Comparison of ENCODE assay signal across 8 cellular contexts in genomic region chr17:59154335-59154720, GRCh38. TPM values are rescaled to one million over a fixed set of nuclear protein-coding genes. Genes with fewer than 3 reads are reported as not detected.
DNase-seq lines count a peak whose midpoint lies in the region; ATAC-seq lines count a peak whose summit lies in the region.

No MANE protein-coding gene starts in this region.

- H3K4me1 ChIP-seq in iPS-15b (ENCODE audit: control insufficient read depth, insufficient read depth, low read length), result peaks cover 14% of the 10 kb centered on the region
- H3K4me1 ChIP-seq in skeletal muscle satellite cell (ENCODE audit: control insufficient read depth, insufficient read depth, low read length), result peaks cover 54% of the 10 kb centered on the region

- POLR2A ChIA-PET in activated naive CD8-positive, alpha-beta T cell treated with anti-CD3 and anti-CD28 coated beads, Interleukin-2, amount 10 ng/mL, durations not matched to agents 7 days and 5 days (lab: Charles Lee), result interaction anchor here (0.6 to 1.7 kb wide), 7 partner anchors 8 to 635 kb away, joined by 3 to 9 read pairs (median 5); partner anchors contain the start of genes CLTC and TRIM37

- no peak for ATAC-seq in activated naive CD8-positive, alpha-beta T cell treated with anti-CD3 and anti-CD28 coated beads, Interleukin-2, amount 10 ng/mL, durations not matched to agents 7 days and 5 days (ENCODE audit: low read depth)
- ATAC-seq in activated T-helper 17 cell treated with anti-CD3 and anti-CD28 coated beads, Interleukin-2, amount 50 U/mL, for 72 hours (replicated peaks), result no peak
- no peak for ATAC-seq in GM21529 (IDR thresholded peaks at IDR 0.05; ENCODE audit: unreplicated experiment)

- no peaks in the 10 kb centered on the region for H3K27me3 Mint-ChIP-seq in activated naive CD8-positive, alpha-beta T cell treated with anti-CD3 and anti-CD28 coated beads, Interleukin-2, amount 10 ng/mL, durations not matched to agents 7 days and 5 days
- no peaks in the 10 kb centered on the region for H3K27me3 Mint-ChIP-seq in activated T-helper 17 cell treated with anti-CD3 and anti-CD28 coated beads, Interleukin-2, amount 50 U/mL, for 72 hours

- H3K27ac Mint-ChIP-seq in activated naive CD8-positive, alpha-beta T cell treated with anti-CD3 and anti-CD28 coated beads, Interleukin-2, amount 10 ng/mL, durations not matched to agents 7 days and 5 days, result no peak overlapping the region
- no peak overlapping the region for H3K27ac Mint-ChIP-seq in activated T-helper 17 cell treated with anti-CD3 and anti-CD28 coated beads, Interleukin-2, amount 50 U/mL, for 72 hours

- H3K4me1 Mint-ChIP-seq in activated naive CD8-positive, alpha-beta T cell treated with anti-CD3 and anti-CD28 coated beads, Interleukin-2, amount 10 ng/mL, durations not matched to agents 7 days and 5 days, result peaks cover 48% of the 10 kb centered on the region
- H3K4me1 Mint-ChIP-seq in activated T-helper 17 cell treated with anti-CD3 and anti-CD28 coated beads, Interleukin-2, amount 50 U/mL, for 72 hours, result peaks cover 30% of the 10 kb centered on the region

- H3K4me2 ChIP-seq in skeletal muscle satellite cell (ENCODE audit: low read length), result peak overlapping the region; percentile 76

- H3K9me3 ChIP-seq in iPS-15b (ENCODE audit: control insufficient read depth, insufficient read depth, low read length) (no peaks in the 10 kb centered on the region), skeletal muscle satellite cell (replicated peaks; ENCODE audit: low read length) (no peaks in the 10 kb centered on the region)

- no peak overlapping the region for H3K4me3 Mint-ChIP-seq in activated naive CD8-positive, alpha-beta T cell treated with anti-CD3 and anti-CD28 coated beads, Interleukin-2, amount 10 ng/mL, durations not matched to agents 7 days and 5 days
- no peak overlapping the region for H3K4me3 Mint-ChIP-seq in activated T-helper 17 cell treated with anti-CD3 and anti-CD28 coated beads, Interleukin-2, amount 50 U/mL, for 72 hours

- H3K36me3 ChIP-seq in iPS-15b (ENCODE audit: control insufficient read depth, insufficient read depth, low read length) (no peaks in the 10 kb centered on the region), skeletal muscle satellite cell (ENCODE audit: insufficient read depth, low read length) (no peaks in the 10 kb centered on the region)

- H3K27me3 ChIP-seq in iPS-15b (ENCODE audit: control insufficient read depth, insufficient read depth, low read length), result no peaks in the 10 kb centered on the region
- no peaks in the 10 kb centered on the region for H3K27me3 ChIP-seq in skeletal muscle satellite cell (ENCODE audit: control insufficient read depth, insufficient read depth, low read length)

- DNase-seq in activated gamma-delta T cell treated with Interleukin-2 at 50 U/mL for 16 hours (peak; percentile 20), activated gamma-delta T cell (lab: John Stamatoyannopoulos, UW) (no peak), NCI-H774 (lab: John Stamatoyannopoulos, UW) (peak; percentile 46)
- DNase-seq in activated naive CD8-positive, alpha-beta T cell treated with anti-CD3 and anti-CD28 coated beads, Interleukin-2, amount 10 ng/mL, durations not matched to agents 7 days and 5 days, result peak; percentile 54

- H3K36me3 Mint-ChIP-seq in activated naive CD8-positive, alpha-beta T cell treated with anti-CD3 and anti-CD28 coated beads, Interleukin-2, amount 10 ng/mL, durations not matched to agents 7 days and 5 days, result peaks cover 21% of the 10 kb centered on the region
- no peaks in the 10 kb centered on the region for H3K36me3 Mint-ChIP-seq in activated T-helper 17 cell treated with anti-CD3 and anti-CD28 coated beads, Interleukin-2, amount 50 U/mL, for 72 hours (ENCODE audit: low read depth)

- no peaks in the 10 kb centered on the region for H3K9me3 Mint-ChIP-seq in activated naive CD8-positive, alpha-beta T cell treated with anti-CD3 and anti-CD28 coated beads, Interleukin-2, amount 10 ng/mL, durations not matched to agents 7 days and 5 days
- H3K9me3 Mint-ChIP-seq in activated T-helper 17 cell treated with anti-CD3 and anti-CD28 coated beads, Interleukin-2, amount 50 U/mL, for 72 hours, result no peaks in the 10 kb centered on the region

- H3K4me3 ChIP-seq in iPS-15b (ENCODE audit: low read depth, low read length), result peak overlapping the region; percentile 87
- peak overlapping the region; percentile 85 for H3K4me3 ChIP-seq in skeletal muscle satellite cell (ENCODE audit: low read length)

- H3K9ac ChIP-seq in iPS-15b (ENCODE audit: low read depth, low read length) (peak overlapping the region; percentile 92), skeletal muscle satellite cell (ENCODE audit: low read depth, low read length) (peak overlapping the region; percentile 91)

RNA-seq across cellular contexts. Expression of gene SKA2, which starts 0.7 kb away (rescaled TPM):
- 10 to 100 TPM; 71.9 to 80.3 TPM for total RNA-seq in activated naive CD8-positive, alpha-beta T cell treated with anti-CD3 and anti-CD28 coated beads, Interleukin-2, amount 10 ng/mL, durations not matched to agents 7 days and 5 days
- 21.6 and 35.2 TPM in 2 replicates for total RNA-seq in skeletal muscle satellite cell (2012; rRNA removed)
- 10 to 100 TPM; 58.3 to 83.9 TPM for total RNA-seq in activated T-helper 17 cell treated with anti-CD3 and anti-CD28 coated beads, Interleukin-2, amount 50 U/mL, for 72 hours

RNA-seq across cellular contexts. Expression of gene PRR11, which starts 1.2 kb away (rescaled TPM):
- total RNA-seq in activated naive CD8-positive, alpha-beta T cell treated with anti-CD3 and anti-CD28 coated beads, Interleukin-2, amount 10 ng/mL, durations not matched to agents 7 days and 5 days, result 10 to 100 TPM; 54.0 to 58.1 TPM
- 8.5 and 115 TPM in 2 replicates for total RNA-seq in skeletal muscle satellite cell (2012; rRNA removed)
- 10 to 100 TPM; 74.5 to 76.9 TPM for total RNA-seq in activated T-helper 17 cell treated with anti-CD3 and anti-CD28 coated beads, Interleukin-2, amount 50 U/mL, for 72 hours

RNA-seq across cellular contexts. Expression of gene TRIM37, which starts 47.6 kb away (rescaled TPM):
- total RNA-seq in activated naive CD8-positive, alpha-beta T cell treated with anti-CD3 and anti-CD28 coated beads, Interleukin-2, amount 10 ng/mL, durations not matched to agents 7 days and 5 days, result 10 to 100 TPM; 25.1 to 25.5 TPM
- 16.6 and 27.6 TPM in 2 replicates for total RNA-seq in skeletal muscle satellite cell (2012; rRNA removed)
- total RNA-seq in activated T-helper 17 cell treated with anti-CD3 and anti-CD28 coated beads, Interleukin-2, amount 50 U/mL, for 72 hours, result 10 to 100 TPM; 20.9 to 26.8 TPM

RNA-seq across cellular contexts. Expression of gene SMG8, which starts 55.5 kb away (rescaled TPM):
- 10 to 100 TPM; 15.8 to 16.3 TPM for total RNA-seq in activated naive CD8-positive, alpha-beta T cell treated with anti-CD3 and anti-CD28 coated beads, Interleukin-2, amount 10 ng/mL, durations not matched to agents 7 days and 5 days
- total RNA-seq in skeletal muscle satellite cell (2012; rRNA removed), result 15.5 and 18.0 TPM in 2 replicates
- 10 to 100 TPM; 16.1 to 21.6 TPM for total RNA-seq in activated T-helper 17 cell treated with anti-CD3 and anti-CD28 coated beads, Interleukin-2, amount 50 U/mL, for 72 hours
